In the genomic region with DNA sequence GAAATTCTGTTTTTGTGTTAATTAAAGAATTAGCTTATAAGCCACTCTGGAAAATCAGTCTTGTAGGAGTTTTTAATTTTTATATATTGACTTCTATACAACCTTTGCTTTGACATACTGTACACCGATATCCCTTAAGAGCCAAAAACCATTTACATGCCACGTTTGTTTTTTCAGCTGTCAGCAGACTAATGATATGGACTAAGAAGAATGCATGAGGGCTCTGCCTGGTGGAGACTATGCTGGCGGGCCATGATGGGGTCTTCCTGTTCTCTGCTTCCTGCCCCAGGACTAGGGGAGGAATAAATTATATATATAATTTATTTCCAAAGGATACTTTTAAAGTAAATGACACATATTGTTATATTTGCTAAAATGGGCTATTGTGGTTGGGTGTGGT, we compare ENCODE assay signal across 2 cellular contexts.
TF ChIP-seq lines count a peak whose summit lies in the region.

No MANE protein-coding gene starts in this region.

TF ChIP-seq in IMR-90, 13 proteins besides CTCF, POLR2A, EP300 and RAD21:
- TF ChIP-seq MXI1 (IDR thresholded peaks at IDR 0.05; ENCODE audit: borderline replicate concordance, low read depth, low read length) (no peak), FOS (IDR thresholded peaks at IDR 0.05; ENCODE audit: low read depth, low read length) (no peak), SMC3 (IDR thresholded peaks at IDR 0.05; ENCODE audit: low read depth, low read length) (no peak), NFE2L2 (IDR thresholded peaks at IDR 0.05; ENCODE audit: low read depth, low read length) (no peak), MAFK (IDR thresholded peaks at IDR 0.05; ENCODE audit: low read depth, low read length) (no peak)
- TF ChIP-seq, protein P1, sequence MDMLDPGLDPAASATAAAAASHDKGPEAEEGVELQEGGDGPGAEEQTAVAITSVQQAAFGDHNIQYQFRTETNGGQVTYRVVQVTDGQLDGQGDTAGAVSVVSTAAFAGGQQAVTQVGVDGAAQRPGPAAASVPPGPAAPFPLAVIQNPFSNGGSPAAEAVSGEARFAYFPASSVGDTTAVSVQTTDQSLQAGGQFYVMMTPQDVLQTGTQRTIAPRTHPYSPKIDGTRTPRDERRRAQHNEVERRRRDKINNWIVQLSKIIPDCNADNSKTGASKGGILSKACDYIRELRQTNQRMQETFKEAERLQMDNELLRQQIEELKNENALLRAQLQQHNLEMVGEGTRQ (IDR thresholded peaks at IDR 0.05; ENCODE audit: low read depth, low read length): no peak

TF ChIP-seq in HepG2, 621 proteins besides CTCF, POLR2A, EP300 and RAD21:
- TF ChIP-seq SMAD3 (CRISPR knock-in tag; IDR thresholded peaks at IDR 0.05) (no peak), ZNF260 (CRISPR knock-in tag; IDR thresholded peaks at IDR 0.05; ENCODE audit: borderline replicate concordance, low read depth) (no peak), JUN (CRISPR knock-in tag; IDR thresholded peaks at IDR 0.05) (no peak), ZNF430 (CRISPR knock-in tag; IDR thresholded peaks at IDR 0.05) (no peak), ZNF12 (CRISPR knock-in tag; IDR thresholded peaks at IDR 0.05) (no peak), HDAC2 (CRISPR knock-in tag; IDR thresholded peaks at IDR 0.05) (no peak), SMC3 (IDR thresholded peaks at IDR 0.05; ENCODE audit: low read length) (no peak), NONO (IDR thresholded peaks at IDR 0.05) (no peak), NONO (CRISPR knock-in tag; conservative IDR thresholded peaks at IDR 0.05) (no peak), MXD4 (CRISPR knock-in tag; IDR thresholded peaks at IDR 0.05) (no peak)
- TF ChIP-seq, protein P2, sequence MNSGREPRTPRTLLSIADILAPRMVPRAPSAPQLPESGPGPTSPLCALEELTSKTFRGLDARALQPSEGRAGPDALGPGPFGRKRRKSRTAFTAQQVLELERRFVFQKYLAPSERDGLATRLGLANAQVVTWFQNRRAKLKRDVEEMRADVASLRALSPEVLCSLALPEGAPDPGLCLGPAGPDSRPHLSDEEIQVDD (CRISPR knock-in tag; IDR thresholded peaks at IDR 0.05; ENCODE audit: borderline replicate concordance): no peak
- TF ChIP-seq, protein P3, sequence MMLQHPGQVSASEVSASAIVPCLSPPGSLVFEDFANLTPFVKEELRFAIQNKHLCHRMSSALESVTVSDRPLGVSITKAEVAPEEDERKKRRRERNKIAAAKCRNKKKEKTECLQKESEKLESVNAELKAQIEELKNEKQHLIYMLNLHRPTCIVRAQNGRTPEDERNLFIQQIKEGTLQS (CRISPR knock-in tag; IDR thresholded peaks at IDR 0.05): no peak
- TF ChIP-seq, protein P4, sequence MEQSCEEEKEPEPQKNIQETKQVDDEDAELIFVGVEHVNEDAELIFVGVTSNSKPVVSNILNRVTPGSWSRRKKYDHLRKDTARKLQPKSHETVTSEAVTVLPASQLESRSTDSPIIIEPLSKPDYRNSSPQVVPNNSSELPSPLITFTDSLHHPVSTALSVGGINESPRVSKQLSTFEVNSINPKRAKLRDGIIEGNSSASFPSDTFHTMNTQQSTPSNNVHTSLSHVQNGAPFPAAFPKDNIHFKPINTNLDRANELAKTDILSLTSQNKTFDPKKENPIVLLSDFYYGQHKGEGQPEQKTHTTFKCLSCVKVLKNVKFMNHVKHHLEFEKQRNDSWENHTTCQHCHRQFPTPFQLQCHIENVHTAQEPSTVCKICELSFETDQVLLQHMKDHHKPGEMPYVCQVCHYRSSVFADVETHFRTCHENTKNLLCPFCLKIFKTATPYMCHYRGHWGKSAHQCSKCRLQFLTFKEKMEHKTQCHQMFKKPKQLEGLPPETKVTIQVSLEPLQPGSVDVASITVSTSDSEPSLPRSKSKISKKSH (CRISPR knock-in tag; IDR thresholded peaks at IDR 0.05; ENCODE audit: borderline replicate concordance): no peak
- TF ChIP-seq, protein P5, sequence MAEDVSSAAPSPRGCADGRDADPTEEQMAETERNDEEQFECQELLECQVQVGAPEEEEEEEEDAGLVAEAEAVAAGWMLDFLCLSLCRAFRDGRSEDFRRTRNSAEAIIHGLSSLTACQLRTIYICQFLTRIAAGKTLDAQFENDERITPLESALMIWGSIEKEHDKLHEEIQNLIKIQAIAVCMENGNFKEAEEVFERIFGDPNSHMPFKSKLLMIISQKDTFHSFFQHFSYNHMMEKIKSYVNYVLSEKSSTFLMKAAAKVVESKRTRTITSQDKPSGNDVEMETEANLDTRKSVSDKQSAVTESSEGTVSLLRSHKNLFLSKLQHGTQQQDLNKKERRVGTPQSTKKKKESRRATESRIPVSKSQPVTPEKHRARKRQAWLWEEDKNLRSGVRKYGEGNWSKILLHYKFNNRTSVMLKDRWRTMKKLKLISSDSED (CRISPR knock-in tag; IDR thresholded peaks at IDR 0.05): no peak
